2 cellular contexts compared by ENCODE assay signal in genomic region chr17:69168642-69169041, GRCh38. TPM values are rescaled to one million over a fixed set of nuclear protein-coding genes. Genes with fewer than 3 reads are reported as not detected.
"Had no signal": no experiment of that assay in that cellular context is flagged by ENCODE, and none has a peak within 500 bp of the region (broad histone marks: within the 10 kb centered on the region; RNA-seq: fewer than 3 reads in every experiment).

No MANE protein-coding gene starts in this region.

RNA-seq across cellular contexts. Expression of gene ABCA6, which starts 26.9 kb away (rescaled TPM):
- polyA plus RNA-seq: immature natural killer cell; naive thymus-derived CD4-positive, alpha-beta T cell had no signal

RNA-seq across cellular contexts. Expression of gene ABCA10, which starts 60.0 kb away (rescaled TPM):
- polyA plus RNA-seq: naive thymus-derived CD4-positive, alpha-beta T cell had no signal
